Comparison of ENCODE assay signal across 1 cellular context in the genomic region with DNA sequence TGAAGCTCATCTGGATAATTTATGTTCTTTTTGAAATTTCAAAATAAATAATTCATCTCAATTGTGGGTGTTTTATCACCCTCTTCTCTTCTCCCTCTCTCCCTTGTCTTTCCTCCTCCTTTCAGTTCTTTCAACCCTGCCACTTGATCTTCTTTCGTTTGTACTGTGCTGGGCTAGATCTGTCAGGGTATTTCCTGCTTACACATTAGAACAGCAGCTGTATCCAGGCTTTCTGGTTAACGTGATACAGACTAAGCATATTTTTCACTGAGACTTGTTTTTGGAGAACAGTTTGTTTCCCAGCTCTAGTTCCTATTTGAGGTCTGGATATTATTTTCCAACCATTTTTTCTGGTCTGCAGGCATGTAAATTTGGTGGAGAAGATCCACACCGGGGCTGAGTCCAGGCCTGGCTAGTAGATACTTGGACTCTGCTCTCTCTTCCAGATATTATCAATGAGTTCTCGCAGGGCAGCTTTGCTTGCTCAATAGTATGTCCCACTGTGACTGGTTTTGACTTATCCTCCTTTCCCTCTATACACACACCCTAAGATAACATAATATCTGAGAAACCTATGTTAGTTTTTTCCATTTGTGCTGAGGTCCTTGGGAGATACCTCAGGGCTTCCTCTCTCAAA.
TF ChIP-seq lines count a peak whose summit lies in the region.

No MANE protein-coding gene starts in this region.

TF ChIP-seq in HepG2, 621 proteins besides CTCF, POLR2A, EP300 and RAD21 (continued from another document):
- TF ChIP-seq, protein P1, sequence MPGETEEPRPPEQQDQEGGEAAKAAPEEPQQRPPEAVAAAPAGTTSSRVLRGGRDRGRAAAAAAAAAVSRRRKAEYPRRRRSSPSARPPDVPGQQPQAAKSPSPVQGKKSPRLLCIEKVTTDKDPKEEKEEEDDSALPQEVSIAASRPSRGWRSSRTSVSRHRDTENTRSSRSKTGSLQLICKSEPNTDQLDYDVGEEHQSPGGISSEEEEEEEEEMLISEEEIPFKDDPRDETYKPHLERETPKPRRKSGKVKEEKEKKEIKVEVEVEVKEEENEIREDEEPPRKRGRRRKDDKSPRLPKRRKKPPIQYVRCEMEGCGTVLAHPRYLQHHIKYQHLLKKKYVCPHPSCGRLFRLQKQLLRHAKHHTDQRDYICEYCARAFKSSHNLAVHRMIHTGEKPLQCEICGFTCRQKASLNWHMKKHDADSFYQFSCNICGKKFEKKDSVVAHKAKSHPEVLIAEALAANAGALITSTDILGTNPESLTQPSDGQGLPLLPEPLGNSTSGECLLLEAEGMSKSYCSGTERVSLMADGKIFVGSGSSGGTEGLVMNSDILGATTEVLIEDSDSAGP (CRISPR knock-in tag; IDR thresholded peaks at IDR 0.05; ENCODE audit: borderline replicate concordance) = no peak
- TF ChIP-seq, protein P2, sequence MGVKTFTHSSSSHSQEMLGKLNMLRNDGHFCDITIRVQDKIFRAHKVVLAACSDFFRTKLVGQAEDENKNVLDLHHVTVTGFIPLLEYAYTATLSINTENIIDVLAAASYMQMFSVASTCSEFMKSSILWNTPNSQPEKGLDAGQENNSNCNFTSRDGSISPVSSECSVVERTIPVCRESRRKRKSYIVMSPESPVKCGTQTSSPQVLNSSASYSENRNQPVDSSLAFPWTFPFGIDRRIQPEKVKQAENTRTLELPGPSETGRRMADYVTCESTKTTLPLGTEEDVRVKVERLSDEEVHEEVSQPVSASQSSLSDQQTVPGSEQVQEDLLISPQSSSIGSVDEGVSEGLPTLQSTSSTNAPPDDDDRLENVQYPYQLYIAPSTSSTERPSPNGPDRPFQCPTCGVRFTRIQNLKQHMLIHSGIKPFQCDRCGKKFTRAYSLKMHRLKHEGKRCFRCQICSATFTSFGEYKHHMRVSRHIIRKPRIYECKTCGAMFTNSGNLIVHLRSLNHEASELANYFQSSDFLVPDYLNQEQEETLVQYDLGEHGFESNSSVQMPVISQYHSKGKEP (CRISPR knock-in tag; IDR thresholded peaks at IDR 0.05) = no peak
- TF ChIP-seq ZNF75D (CRISPR knock-in tag; IDR thresholded peaks at IDR 0.05; ENCODE audit: borderline replicate concordance) = no peak
- TF ChIP-seq, protein P3, sequence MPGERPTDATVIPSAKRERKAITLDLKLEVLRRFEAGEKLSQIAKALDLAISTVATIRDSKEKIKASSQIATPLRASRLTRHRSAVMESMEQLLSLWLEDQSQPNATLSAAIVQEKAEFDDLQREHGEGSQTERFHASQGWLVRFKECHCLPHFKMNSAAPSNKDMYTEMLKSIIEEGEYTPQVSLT (CRISPR knock-in tag; IDR thresholded peaks at IDR 0.05; ENCODE audit: borderline replicate concordance, low read depth) = no peak
- TF ChIP-seq, protein P4, sequence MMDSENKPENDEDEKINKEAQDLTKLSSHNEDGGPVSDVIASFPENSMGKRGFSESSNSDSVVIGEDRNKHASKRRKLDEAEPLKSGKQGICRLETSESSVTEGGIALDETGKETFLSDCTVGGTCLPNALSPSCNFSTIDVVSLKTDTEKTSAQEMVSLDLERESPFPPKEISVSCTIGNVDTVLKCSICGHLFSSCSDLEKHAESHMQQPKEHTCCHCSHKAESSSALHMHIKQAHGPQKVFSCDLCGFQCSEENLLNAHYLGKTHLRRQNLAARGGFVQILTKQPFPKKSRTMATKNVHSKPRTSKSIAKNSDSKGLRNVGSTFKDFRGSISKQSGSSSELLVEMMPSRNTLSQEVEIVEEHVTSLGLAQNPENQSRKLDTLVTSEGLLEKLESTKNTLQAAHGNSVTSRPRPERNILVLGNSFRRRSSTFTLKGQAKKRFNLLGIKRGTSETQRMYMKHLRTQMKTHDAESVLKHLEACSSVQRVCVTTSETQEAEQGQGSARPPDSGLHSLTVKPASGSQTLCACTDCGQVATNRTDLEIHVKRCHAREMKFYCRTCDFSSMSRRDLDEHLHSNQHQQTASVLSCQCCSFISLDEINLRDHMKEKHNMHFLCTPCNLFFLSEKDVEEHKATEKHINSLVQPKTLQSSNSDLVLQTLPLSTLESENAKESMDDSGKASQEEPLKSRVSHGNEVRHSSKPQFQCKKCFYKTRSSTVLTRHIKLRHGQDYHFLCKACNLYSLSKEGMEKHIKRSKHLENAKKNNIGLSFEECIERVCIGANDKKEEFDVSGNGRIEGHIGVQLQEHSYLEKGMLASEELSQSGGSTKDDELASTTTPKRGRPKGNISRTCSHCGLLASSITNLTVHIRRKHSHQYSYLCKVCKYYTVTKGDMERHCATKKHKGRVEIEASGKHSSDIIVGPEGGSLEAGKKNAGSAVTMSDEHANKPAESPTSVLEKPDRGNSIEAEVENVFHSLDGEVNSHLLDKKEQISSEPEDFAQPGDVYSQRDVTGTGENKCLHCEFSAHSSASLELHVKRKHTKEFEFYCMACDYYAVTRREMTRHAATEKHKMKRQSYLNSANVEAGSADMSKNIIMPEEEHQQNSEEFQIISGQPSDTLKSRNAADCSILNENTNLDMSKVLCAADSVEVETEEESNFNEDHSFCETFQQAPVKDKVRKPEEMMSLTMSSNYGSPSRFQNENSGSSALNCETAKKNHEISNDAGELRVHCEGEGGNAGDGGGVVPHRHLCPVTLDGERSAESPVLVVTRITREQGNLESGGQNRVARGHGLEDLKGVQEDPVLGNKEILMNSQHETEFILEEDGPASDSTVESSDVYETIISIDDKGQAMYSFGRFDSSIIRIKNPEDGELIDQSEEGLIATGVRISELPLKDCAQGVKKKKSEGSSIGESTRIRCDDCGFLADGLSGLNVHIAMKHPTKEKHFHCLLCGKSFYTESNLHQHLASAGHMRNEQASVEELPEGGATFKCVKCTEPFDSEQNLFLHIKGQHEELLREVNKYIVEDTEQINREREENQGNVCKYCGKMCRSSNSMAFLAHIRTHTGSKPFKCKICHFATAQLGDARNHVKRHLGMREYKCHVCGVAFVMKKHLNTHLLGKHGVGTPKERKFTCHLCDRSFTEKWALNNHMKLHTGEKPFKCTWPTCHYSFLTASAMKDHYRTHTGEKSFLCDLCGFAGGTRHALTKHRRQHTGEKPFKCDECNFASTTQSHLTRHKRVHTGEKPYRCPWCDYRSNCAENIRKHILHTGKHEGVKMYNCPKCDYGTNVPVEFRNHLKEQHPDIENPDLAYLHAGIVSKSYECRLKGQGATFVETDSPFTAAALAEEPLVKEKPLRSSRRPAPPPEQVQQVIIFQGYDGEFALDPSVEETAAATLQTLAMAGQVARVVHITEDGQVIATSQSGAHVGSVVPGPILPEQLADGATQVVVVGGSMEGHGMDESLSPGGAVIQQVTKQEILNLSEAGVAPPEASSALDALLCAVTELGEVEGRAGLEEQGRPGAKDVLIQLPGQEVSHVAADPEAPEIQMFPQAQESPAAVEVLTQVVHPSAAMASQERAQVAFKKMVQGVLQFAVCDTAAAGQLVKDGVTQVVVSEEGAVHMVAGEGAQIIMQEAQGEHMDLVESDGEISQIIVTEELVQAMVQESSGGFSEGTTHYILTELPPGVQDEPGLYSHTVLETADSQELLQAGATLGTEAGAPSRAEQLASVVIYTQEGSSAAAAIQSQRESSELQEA (CRISPR knock-in tag; IDR thresholded peaks at IDR 0.05; ENCODE audit: not compliant biosample characterization) = no peak
- TF ChIP-seq, protein P5, sequence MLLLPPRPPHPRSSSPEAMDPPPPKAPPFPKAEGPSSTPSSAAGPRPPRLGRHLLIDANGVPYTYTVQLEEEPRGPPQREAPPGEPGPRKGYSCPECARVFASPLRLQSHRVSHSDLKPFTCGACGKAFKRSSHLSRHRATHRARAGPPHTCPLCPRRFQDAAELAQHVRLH (CRISPR knock-in tag; IDR thresholded peaks at IDR 0.05; ENCODE audit: borderline replicate concordance, low read depth) = no peak
- TF ChIP-seq, protein P6, sequence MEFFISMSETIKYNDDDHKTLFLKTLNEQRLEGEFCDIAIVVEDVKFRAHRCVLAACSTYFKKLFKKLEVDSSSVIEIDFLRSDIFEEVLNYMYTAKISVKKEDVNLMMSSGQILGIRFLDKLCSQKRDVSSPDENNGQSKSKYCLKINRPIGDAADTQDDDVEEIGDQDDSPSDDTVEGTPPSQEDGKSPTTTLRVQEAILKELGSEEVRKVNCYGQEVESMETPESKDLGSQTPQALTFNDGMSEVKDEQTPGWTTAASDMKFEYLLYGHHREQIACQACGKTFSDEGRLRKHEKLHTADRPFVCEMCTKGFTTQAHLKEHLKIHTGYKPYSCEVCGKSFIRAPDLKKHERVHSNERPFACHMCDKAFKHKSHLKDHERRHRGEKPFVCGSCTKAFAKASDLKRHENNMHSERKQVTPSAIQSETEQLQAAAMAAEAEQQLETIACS (CRISPR knock-in tag; IDR thresholded peaks at IDR 0.05) = no peak
